Comparison of ENCODE assay signal across 14 cellular contexts in the genomic region with DNA sequence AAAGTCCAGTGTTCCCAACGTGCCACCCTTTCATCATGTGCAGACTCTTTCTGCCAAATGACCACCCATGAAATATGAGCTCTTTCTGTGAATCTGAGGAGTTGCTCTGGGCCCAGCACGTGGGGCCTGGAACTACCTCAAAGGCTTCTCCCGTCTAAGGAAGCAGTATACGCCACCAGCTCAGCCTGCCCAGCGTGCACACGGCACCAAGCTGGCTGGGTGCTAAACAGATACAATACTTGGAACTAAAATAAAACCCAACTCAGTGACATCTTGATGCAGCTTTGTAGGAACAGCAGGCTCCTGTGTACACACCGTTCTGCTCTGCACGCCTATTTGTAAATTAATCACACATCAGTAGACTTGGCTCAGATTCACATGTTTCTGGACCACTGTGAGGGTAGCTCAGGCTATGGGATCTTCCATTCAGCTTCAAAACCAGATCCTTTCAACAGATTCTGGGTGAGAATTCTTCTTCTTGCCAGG.
DNase-seq lines count a peak whose midpoint lies in the region; ATAC-seq and TF ChIP-seq lines count a peak whose summit lies in the region.
"Had no signal": no experiment of that assay in that cellular context is flagged by ENCODE, and none has a peak within 500 bp of the region (broad histone marks: within the 10 kb centered on the region; RNA-seq: fewer than 3 reads in every experiment).

No MANE protein-coding gene starts in this region.

- no peaks in the 10 kb centered on the region for H3K36me3 Mint-ChIP-seq in T-helper 17 cell (ENCODE audit: low read depth)
- no peaks in the 10 kb centered on the region for H3K36me3 Mint-ChIP-seq in neural crest cell (ENCODE audit: low read depth)
- no peaks in the 10 kb centered on the region for H3K36me3 Mint-ChIP-seq in endodermal cell (ENCODE audit: low read depth)

- TF ChIP-seq CTCF in neural crest cell (conservative IDR thresholded peaks at IDR 0.05) (no peak), vagina (IDR thresholded peaks at IDR 0.05) (no peak), endodermal cell (conservative IDR thresholded peaks at IDR 0.05) (no peak)

- no peak for ATAC-seq in T-helper 17 cell

- no peaks in the 10 kb centered on the region for H3K36me3 ChIP-seq in vagina
- no peaks in the 10 kb centered on the region for H3K36me3 ChIP-seq in endodermal cell (ENCODE audit: control insufficient read depth, insufficient read depth, low read length)
- H3K36me3 ChIP-seq: breast epithelium, transverse colon had no signal

- H3K4me3 ChIP-seq in vagina, result no peak overlapping the region
- no peak overlapping the region for H3K4me3 ChIP-seq in endodermal cell (ENCODE audit: low read length)
- H3K4me3 ChIP-seq: BLaER1, breast epithelium, transverse colon had no signal

- H3K9me3 Mint-ChIP-seq in neural crest cell (no peaks in the 10 kb centered on the region), endodermal cell (no peaks in the 10 kb centered on the region)

- no peaks in the 10 kb centered on the region for H3K9me3 ChIP-seq in T-helper 17 cell (ENCODE audit: control insufficient read depth, low read length, poor library complexity, severe bottlenecking)
- no peaks in the 10 kb centered on the region for H3K9me3 ChIP-seq in vagina
- H3K9me3 ChIP-seq in endodermal cell (ENCODE audit: control insufficient read depth, low read length), result no peaks in the 10 kb centered on the region
- H3K9me3 ChIP-seq: BLaER1, breast epithelium, transverse colon had no signal

- H3K27me3 ChIP-seq in vagina (no peaks in the 10 kb centered on the region), endodermal cell (ENCODE audit: control insufficient read depth, insufficient read depth, low read length, poor library complexity, severe bottlenecking) (no peaks in the 10 kb centered on the region)
- H3K27me3 ChIP-seq: BLaER1, breast epithelium, transverse colon had no signal

- H3K9ac ChIP-seq in endodermal cell (ENCODE audit: extremely low read depth, low read length, poor library complexity, severe bottlenecking), result no peak overlapping the region
- H3K9ac ChIP-seq: BLaER1 had no signal

- H3K4me3 Mint-ChIP-seq in T-helper 17 cell, result no peak overlapping the region
- H3K4me3 Mint-ChIP-seq in neural crest cell, result no peak overlapping the region
- H3K4me3 Mint-ChIP-seq in endodermal cell, result no peak overlapping the region

- DNase-seq in DMS79 treated with DMSO at 0.1 percent for 48 hours (lab: John Stamatoyannopoulos, UW), result peak; percentile 88
- DNase-seq in NCI-H1694 treated with DMSO at 0.1 percent for 48 hours (lab: John Stamatoyannopoulos, UW), result peak; percentile 98
- DNase-seq in T-helper 17 cell, result no peak
- no peak for DNase-seq in neural crest cell (ENCODE audit: low read depth, low spot score)
- DNase-seq in NCI-H1436 treated with DMSO at 0.1 percent for 48 hours (lab: John Stamatoyannopoulos, UW), result no peak
- no peak for DNase-seq in A172 (ENCODE audit: low spot score)
- no peak for DNase-seq in vagina (ENCODE audit: extremely low spot score in 2 of 2)
- no peak for DNase-seq in endodermal cell
- DNase-seq: activated effector memory CD4-positive, alpha-beta T cell treated with anti-CD3 and anti-CD28 coated beads, Interleukin-2, amount 50 U/mL, for 16 hours; head of caudate nucleus; kidney glomerular epithelial cell; transverse colon had no signal

- WGBS in endodermal cell (ENCODE audit: insufficient coverage in 1 of 2, insufficient read length in 1 of 2), 2 experiments, result 91% methylated on average over 6 to 8 of the region's 8 CpGs

- H3K27me3 Mint-ChIP-seq in T-helper 17 cell, result no peaks in the 10 kb centered on the region
- no peaks in the 10 kb centered on the region for H3K27me3 Mint-ChIP-seq in neural crest cell (ENCODE audit: low read depth)
- H3K27me3 Mint-ChIP-seq in endodermal cell (ENCODE audit: insufficient read depth), result no peaks in the 10 kb centered on the region

- TF ChIP-seq POLR2A in vagina (IDR thresholded peaks at IDR 0.05), result no peak

- H3K4me1 Mint-ChIP-seq in T-helper 17 cell (peaks cover 8% of the 10 kb centered on the region), neural crest cell (peaks cover 24% of the 10 kb centered on the region), endodermal cell (peaks cover 20% of the 10 kb centered on the region)

- H3K4me1 ChIP-seq in vagina, result peaks cover 35% of the 10 kb centered on the region
- H3K4me1 ChIP-seq in endodermal cell (ENCODE audit: control insufficient read depth, insufficient read depth, low read length), result no peaks in the 10 kb centered on the region

- peak overlapping the region; percentile 14 for H3K27ac Mint-ChIP-seq in T-helper 17 cell
- peak overlapping the region; percentile 36 for H3K27ac Mint-ChIP-seq in neural crest cell (ENCODE audit: unreplicated experiment)
- no peak overlapping the region for H3K27ac Mint-ChIP-seq in endodermal cell

- H3K27ac ChIP-seq in vagina (no peak overlapping the region), endodermal cell (ENCODE audit: low read depth, low read length) (no peak overlapping the region)
- H3K27ac ChIP-seq: BLaER1, breast epithelium had no signal

- intact Hi-C loops in vagina (cut with DNase I), result no loop called here

Comparison
In these comparisons a context has a peak if more than half of its experiments do, and no peak if none do; other contexts are left out.
1. DNase-seq: peak in DMS79 treated with DMSO at 0.1 percent for 48 hours (single experiment) and NCI-H1694 treated with DMSO at 0.1 percent for 48 hours (single experiment); none in T-helper 17 cell (0 of 3), neural crest cell (single experiment), NCI-H1436 treated with DMSO at 0.1 percent for 48 hours (single experiment), A172 (single experiment), vagina (0 of 2) and endodermal cell (single experiment).